In the genomic region with DNA sequence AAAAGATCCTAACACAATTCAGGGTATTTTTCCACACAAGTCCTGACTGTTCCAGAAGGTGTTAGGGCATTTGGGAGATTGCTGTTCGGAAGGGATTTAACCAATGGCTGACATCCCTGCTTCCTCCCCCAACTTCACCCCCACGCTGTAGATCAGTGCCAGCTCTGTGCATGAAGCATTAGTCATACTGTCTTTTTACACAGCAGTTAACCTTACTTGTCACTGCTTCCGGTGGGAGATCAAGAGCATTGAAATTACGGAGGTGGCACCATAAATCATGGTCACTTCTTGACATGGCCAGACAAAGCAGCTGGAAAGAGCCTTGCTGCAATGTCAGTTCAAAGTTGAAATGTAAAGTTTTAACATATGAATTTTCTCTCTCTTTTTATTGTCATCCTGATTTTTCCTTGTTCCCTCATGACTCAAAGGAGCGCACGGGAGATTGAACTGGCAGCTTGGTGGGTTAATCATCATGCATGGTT, we compare ENCODE assay signal across 2 cellular contexts.
TF ChIP-seq lines count a peak whose summit lies in the region.

No MANE protein-coding gene starts in this region.

TF ChIP-seq in A549, 52 proteins besides CTCF, POLR2A, EP300 and RAD21 (continued from another document):
- TF ChIP-seq RNF2 (IDR thresholded peaks at IDR 0.05; ENCODE audit: borderline replicate concordance, low read depth) (no peak), FOSL2 (IDR thresholded peaks at IDR 0.05) (no peak), FOSL2 (CRISPR knock-in tag; IDR thresholded peaks at IDR 0.05) (no peak), NFE2L2 (conservative IDR thresholded peaks at IDR 0.05; ENCODE audit: low read length) (no peak)

TF ChIP-seq in HEK293, 187 proteins besides CTCF, POLR2A, EP300 and RAD21 (continued from another document):
- TF ChIP-seq, protein P1, sequence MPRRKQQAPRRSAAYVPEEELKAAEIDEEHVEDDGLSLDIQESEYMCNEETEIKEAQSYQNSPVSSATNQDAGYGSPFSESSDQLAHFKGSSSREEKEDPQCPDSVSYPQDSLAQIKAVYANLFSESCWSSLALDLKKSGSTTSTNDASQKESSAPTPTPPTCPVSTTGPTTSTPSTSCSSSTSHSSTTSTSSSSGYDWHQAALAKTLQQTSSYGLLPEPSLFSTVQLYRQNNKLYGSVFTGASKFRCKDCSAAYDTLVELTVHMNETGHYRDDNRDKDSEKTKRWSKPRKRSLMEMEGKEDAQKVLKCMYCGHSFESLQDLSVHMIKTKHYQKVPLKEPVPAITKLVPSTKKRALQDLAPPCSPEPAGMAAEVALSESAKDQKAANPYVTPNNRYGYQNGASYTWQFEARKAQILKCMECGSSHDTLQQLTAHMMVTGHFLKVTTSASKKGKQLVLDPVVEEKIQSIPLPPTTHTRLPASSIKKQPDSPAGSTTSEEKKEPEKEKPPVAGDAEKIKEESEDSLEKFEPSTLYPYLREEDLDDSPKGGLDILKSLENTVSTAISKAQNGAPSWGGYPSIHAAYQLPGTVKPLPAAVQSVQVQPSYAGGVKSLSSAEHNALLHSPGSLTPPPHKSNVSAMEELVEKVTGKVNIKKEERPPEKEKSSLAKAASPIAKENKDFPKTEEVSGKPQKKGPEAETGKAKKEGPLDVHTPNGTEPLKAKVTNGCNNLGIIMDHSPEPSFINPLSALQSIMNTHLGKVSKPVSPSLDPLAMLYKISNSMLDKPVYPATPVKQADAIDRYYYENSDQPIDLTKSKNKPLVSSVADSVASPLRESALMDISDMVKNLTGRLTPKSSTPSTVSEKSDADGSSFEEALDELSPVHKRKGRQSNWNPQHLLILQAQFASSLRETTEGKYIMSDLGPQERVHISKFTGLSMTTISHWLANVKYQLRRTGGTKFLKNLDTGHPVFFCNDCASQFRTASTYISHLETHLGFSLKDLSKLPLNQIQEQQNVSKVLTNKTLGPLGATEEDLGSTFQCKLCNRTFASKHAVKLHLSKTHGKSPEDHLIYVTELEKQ (tag by site-specific recombination; IDR thresholded peaks at IDR 0.05; ENCODE audit: borderline replicate concordance) = peak; percentile 79; the same call in 1 of the 2 replicates
- TF ChIP-seq GLIS1 (tag by site-specific recombination; IDR thresholded peaks at IDR 0.05) = 0 out of 2 replicates have a peak, but pooled peaks have one; percentile 19
- TF ChIP-seq, protein P2, sequence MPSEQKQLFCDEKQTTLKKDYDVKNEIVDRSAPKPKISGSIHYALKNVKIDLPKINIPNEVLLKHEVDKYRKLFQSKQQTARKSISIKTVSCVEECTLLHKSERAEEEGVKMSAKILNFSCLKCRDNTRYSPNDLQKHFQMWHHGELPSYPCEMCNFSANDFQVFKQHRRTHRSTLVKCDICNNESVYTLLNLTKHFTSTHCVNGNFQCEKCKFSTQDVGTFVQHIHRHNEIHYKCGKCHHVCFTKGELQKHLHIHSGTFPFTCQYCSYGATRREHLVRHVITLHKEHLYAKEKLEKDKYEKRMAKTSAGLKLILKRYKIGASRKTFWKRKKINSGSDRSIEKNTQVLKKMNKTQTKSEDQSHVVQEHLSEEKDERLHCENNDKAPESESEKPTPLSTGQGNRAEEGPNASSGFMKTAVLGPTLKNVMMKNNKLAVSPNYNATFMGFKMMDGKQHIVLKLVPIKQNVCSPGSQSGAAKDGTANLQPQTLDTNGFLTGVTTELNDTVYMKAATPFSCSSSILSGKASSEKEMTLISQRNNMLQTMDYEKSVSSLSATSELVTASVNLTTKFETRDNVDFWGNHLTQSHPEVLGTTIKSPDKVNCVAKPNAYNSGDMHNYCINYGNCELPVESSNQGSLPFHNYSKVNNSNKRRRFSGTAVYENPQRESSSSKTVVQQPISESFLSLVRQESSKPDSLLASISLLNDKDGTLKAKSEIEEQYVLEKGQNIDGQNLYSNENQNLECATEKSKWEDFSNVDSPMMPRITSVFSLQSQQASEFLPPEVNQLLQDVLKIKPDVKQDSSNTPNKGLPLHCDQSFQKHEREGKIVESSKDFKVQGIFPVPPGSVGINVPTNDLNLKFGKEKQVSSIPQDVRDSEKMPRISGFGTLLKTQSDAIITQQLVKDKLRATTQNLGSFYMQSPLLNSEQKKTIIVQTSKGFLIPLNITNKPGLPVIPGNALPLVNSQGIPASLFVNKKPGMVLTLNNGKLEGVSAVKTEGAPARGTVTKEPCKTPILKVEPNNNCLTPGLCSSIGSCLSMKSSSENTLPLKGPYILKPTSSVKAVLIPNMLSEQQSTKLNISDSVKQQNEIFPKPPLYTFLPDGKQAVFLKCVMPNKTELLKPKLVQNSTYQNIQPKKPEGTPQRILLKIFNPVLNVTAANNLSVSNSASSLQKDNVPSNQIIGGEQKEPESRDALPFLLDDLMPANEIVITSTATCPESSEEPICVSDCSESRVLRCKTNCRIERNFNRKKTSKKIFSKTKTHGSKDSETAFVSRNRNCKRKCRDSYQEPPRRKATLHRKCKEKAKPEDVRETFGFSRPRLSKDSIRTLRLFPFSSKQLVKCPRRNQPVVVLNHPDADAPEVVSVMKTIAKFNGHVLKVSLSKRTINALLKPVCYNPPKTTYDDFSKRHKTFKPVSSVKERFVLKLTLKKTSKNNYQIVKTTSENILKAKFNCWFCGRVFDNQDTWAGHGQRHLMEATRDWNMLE (tag by site-specific recombination; conservative IDR thresholded peaks at IDR 0.05; ENCODE audit: low read depth) = 0 out of 2 replicates have a peak, but pooled peaks have one; percentile 21
- TF ChIP-seq, protein P3, sequence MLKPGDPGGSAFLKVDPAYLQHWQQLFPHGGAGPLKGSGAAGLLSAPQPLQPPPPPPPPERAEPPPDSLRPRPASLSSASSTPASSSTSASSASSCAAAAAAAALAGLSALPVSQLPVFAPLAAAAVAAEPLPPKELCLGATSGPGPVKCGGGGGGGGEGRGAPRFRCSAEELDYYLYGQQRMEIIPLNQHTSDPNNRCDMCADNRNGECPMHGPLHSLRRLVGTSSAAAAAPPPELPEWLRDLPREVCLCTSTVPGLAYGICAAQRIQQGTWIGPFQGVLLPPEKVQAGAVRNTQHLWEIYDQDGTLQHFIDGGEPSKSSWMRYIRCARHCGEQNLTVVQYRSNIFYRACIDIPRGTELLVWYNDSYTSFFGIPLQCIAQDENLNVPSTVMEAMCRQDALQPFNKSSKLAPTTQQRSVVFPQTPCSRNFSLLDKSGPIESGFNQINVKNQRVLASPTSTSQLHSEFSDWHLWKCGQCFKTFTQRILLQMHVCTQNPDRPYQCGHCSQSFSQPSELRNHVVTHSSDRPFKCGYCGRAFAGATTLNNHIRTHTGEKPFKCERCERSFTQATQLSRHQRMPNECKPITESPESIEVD (tag by site-specific recombination; IDR thresholded peaks at IDR 0.05) = peak; percentile 60; the same call in 1 of the 2 replicates
- TF ChIP-seq, protein P4, sequence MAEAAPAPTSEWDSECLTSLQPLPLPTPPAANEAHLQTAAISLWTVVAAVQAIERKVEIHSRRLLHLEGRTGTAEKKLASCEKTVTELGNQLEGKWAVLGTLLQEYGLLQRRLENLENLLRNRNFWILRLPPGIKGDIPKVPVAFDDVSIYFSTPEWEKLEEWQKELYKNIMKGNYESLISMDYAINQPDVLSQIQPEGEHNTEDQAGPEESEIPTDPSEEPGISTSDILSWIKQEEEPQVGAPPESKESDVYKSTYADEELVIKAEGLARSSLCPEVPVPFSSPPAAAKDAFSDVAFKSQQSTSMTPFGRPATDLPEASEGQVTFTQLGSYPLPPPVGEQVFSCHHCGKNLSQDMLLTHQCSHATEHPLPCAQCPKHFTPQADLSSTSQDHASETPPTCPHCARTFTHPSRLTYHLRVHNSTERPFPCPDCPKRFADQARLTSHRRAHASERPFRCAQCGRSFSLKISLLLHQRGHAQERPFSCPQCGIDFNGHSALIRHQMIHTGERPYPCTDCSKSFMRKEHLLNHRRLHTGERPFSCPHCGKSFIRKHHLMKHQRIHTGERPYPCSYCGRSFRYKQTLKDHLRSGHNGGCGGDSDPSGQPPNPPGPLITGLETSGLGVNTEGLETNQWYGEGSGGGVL (tag by site-specific recombination; IDR thresholded peaks at IDR 0.05) = peak; percentile 56; the same call in 1 of the 2 replicates
- TF ChIP-seq MEIS1 (CRISPR knock-in tag; IDR thresholded peaks at IDR 0.05; ENCODE audit: borderline replicate concordance) = peak; percentile 96
- TF ChIP-seq SP7 (tag by site-specific recombination; IDR thresholded peaks at IDR 0.05) = peak; percentile 85
- peak; percentile 63; the same call in 1 of the 2 replicates for TF ChIP-seq FEZF1 (tag by site-specific recombination; IDR thresholded peaks at IDR 0.05)
- 0 out of 2 replicates have a peak, but pooled peaks have one; percentile 28 for TF ChIP-seq ZNF501 (tag by site-specific recombination; IDR thresholded peaks at IDR 0.05)
- TF ChIP-seq ZNF843 (tag by site-specific recombination; IDR thresholded peaks at IDR 0.05) = peak; percentile 81
- no peak for TF ChIP-seq ZNF76 (tag by site-specific recombination; IDR thresholded peaks at IDR 0.05; ENCODE audit: borderline replicate concordance, low read depth)
- TF ChIP-seq, protein P5, sequence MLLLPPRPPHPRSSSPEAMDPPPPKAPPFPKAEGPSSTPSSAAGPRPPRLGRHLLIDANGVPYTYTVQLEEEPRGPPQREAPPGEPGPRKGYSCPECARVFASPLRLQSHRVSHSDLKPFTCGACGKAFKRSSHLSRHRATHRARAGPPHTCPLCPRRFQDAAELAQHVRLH (tag by site-specific recombination; IDR thresholded peaks at IDR 0.05) = 0 out of 2 replicates have a peak, but pooled peaks have one; percentile 16
- TF ChIP-seq TRIM28 (IDR thresholded peaks at IDR 0.05; ENCODE audit: borderline replicate concordance, low read length) = peak; percentile 90; the same call in 1 of the 2 replicates
- TF ChIP-seq ZNF776 (tag by site-specific recombination; IDR thresholded peaks at IDR 0.05; ENCODE audit: borderline replicate concordance) = no peak
- TF ChIP-seq, protein P6, sequence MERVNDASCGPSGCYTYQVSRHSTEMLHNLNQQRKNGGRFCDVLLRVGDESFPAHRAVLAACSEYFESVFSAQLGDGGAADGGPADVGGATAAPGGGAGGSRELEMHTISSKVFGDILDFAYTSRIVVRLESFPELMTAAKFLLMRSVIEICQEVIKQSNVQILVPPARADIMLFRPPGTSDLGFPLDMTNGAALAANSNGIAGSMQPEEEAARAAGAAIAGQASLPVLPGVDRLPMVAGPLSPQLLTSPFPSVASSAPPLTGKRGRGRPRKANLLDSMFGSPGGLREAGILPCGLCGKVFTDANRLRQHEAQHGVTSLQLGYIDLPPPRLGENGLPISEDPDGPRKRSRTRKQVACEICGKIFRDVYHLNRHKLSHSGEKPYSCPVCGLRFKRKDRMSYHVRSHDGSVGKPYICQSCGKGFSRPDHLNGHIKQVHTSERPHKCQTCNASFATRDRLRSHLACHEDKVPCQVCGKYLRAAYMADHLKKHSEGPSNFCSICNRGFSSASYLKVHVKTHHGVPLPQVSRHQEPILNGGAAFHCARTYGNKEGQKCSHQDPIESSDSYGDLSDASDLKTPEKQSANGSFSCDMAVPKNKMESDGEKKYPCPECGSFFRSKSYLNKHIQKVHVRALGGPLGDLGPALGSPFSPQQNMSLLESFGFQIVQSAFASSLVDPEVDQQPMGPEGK (tag by site-specific recombination; IDR thresholded peaks at IDR 0.05) = 0 out of 2 replicates have a peak, but pooled peaks have one; percentile 40
- TF ChIP-seq ZNF138 (tag by site-specific recombination; IDR thresholded peaks at IDR 0.05; ENCODE audit: borderline replicate concordance) = no peak
